Comparison of ENCODE assay signal across 1 cellular context in the genomic region with DNA sequence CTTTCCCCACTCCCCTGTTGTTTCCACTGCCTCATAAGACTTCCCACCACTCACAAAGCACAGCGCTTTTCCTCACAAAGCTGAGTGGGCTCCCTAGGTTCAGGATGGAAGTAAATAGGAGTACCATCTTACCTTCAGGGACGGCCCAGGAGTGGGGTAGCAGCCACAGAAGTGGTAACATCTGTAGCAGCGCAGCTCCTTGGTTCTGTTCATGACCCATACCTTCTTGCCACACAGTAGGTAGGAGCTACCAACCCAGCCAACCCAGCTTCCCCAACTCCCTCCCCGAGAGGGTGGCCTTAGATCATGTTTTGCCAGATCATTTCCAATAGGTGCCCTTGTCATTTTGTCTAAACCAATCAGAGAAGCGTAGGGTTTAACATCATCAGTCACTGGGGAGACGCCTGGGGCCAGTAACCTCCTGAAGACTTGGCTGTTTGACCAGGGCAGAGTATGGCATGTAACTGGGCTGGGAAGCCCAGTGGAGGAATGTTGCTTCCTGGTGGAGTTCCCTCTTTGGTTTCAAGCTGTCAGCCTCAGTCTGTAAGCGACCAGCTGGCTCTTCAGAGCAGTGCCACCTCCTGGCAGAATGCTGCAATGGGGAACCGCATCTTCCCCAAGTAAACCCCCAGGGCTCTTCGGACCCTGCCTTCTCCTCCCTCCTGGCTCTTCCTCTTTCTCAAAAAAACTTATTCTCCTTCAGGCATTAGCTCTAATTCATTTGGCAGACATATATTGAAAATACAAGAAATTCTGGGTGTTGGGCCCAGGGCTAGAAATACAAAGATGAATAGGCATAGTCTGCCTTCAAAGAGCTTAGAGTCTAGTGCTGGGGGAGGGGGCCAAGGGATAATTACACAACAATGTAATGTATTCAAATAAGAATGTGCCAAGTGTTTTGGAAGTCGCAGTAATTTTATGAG.
TF ChIP-seq lines count a peak whose summit lies in the region.

A gene (minus strand): TSS at position 281 of the 923 bp plus-strand sequence. CDS start 61 bp downstream, at position 220.

TF ChIP-seq in GM12878, 131 proteins besides CTCF, POLR2A, EP300 and RAD21 (continued from another document and continues in another):
- TF ChIP-seq, protein P1, sequence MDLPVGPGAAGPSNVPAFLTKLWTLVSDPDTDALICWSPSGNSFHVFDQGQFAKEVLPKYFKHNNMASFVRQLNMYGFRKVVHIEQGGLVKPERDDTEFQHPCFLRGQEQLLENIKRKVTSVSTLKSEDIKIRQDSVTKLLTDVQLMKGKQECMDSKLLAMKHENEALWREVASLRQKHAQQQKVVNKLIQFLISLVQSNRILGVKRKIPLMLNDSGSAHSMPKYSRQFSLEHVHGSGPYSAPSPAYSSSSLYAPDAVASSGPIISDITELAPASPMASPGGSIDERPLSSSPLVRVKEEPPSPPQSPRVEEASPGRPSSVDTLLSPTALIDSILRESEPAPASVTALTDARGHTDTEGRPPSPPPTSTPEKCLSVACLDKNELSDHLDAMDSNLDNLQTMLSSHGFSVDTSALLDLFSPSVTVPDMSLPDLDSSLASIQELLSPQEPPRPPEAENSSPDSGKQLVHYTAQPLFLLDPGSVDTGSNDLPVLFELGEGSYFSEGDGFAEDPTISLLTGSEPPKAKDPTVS (IDR thresholded peaks at IDR 0.05; ENCODE audit: low read depth, low read length): no peak
- TF ChIP-seq, protein P2, sequence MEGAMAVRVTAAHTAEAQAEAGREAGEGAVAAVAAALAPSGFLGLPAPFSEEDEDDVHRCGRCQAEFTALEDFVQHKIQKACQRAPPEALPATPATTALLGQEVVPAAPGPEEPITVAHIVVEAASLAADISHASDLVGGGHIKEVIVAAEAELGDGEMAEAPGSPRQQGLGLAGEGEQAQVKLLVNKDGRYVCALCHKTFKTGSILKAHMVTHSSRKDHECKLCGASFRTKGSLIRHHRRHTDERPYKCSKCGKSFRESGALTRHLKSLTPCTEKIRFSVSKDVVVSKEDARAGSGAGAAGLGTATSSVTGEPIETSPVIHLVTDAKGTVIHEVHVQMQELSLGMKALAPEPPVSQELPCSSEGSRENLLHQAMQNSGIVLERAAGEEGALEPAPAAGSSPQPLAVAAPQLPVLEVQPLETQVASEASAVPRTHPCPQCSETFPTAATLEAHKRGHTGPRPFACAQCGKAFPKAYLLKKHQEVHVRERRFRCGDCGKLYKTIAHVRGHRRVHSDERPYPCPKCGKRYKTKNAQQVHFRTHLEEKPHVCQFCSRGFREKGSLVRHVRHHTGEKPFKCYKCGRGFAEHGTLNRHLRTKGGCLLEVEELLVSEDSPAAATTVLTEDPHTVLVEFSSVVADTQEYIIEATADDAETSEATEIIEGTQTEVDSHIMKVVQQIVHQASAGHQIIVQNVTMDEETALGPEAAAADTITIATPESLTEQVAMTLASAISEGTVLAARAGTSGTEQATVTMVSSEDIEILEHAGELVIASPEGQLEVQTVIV (IDR thresholded peaks at IDR 0.05; ENCODE audit: borderline replicate concordance, partially characterized antibody): no peak
- no peak for TF ChIP-seq SIX5 (IDR thresholded peaks at IDR 0.05; ENCODE audit: low read depth, low read length, severe bottlenecking)
- peak; percentile 99 for TF ChIP-seq POLR2AphosphoS5 (IDR thresholded peaks at IDR 0.05; ENCODE audit: low read length)
- no peak for TF ChIP-seq MEF2A (IDR thresholded peaks at IDR 0.05; ENCODE audit: insufficient read depth, low read depth, low read length)
- no peak for TF ChIP-seq KAT2A (conservative IDR thresholded peaks at IDR 0.05; ENCODE audit: control insufficient read depth, low read depth, low read length)
- TF ChIP-seq, protein P3, sequence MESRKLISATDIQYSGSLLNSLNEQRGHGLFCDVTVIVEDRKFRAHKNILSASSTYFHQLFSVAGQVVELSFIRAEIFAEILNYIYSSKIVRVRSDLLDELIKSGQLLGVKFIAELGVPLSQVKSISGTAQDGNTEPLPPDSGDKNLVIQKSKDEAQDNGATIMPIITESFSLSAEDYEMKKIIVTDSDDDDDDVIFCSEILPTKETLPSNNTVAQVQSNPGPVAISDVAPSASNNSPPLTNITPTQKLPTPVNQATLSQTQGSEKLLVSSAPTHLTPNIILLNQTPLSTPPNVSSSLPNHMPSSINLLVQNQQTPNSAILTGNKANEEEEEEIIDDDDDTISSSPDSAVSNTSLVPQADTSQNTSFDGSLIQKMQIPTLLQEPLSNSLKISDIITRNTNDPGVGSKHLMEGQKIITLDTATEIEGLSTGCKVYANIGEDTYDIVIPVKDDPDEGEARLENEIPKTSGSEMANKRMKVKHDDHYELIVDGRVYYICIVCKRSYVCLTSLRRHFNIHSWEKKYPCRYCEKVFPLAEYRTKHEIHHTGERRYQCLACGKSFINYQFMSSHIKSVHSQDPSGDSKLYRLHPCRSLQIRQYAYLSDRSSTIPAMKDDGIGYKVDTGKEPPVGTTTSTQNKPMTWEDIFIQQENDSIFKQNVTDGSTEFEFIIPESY (IDR thresholded peaks at IDR 0.05): no peak
- TF ChIP-seq EGR1 (IDR thresholded peaks at IDR 0.05; ENCODE audit: borderline replicate concordance in 1 of 2, low read depth in 2 of 2, low read length in 2 of 2): no peak
- TF ChIP-seq, protein P4, sequence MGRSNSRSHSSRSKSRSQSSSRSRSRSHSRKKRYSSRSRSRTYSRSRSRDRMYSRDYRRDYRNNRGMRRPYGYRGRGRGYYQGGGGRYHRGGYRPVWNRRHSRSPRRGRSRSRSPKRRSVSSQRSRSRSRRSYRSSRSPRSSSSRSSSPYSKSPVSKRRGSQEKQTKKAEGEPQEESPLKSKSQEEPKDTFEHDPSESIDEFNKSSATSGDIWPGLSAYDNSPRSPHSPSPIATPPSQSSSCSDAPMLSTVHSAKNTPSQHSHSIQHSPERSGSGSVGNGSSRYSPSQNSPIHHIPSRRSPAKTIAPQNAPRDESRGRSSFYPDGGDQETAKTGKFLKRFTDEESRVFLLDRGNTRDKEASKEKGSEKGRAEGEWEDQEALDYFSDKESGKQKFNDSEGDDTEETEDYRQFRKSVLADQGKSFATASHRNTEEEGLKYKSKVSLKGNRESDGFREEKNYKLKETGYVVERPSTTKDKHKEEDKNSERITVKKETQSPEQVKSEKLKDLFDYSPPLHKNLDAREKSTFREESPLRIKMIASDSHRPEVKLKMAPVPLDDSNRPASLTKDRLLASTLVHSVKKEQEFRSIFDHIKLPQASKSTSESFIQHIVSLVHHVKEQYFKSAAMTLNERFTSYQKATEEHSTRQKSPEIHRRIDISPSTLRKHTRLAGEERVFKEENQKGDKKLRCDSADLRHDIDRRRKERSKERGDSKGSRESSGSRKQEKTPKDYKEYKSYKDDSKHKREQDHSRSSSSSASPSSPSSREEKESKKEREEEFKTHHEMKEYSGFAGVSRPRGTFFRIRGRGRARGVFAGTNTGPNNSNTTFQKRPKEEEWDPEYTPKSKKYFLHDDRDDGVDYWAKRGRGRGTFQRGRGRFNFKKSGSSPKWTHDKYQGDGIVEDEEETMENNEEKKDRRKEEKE (IDR thresholded peaks at IDR 0.05): no peak
- no peak for TF ChIP-seq KDM1A (IDR thresholded peaks at IDR 0.05; ENCODE audit: borderline replicate concordance)
- no peak; the same call in 1 of the 2 replicates for TF ChIP-seq SMARCA5 (IDR thresholded peaks at IDR 0.05)
- TF ChIP-seq, protein P5, sequence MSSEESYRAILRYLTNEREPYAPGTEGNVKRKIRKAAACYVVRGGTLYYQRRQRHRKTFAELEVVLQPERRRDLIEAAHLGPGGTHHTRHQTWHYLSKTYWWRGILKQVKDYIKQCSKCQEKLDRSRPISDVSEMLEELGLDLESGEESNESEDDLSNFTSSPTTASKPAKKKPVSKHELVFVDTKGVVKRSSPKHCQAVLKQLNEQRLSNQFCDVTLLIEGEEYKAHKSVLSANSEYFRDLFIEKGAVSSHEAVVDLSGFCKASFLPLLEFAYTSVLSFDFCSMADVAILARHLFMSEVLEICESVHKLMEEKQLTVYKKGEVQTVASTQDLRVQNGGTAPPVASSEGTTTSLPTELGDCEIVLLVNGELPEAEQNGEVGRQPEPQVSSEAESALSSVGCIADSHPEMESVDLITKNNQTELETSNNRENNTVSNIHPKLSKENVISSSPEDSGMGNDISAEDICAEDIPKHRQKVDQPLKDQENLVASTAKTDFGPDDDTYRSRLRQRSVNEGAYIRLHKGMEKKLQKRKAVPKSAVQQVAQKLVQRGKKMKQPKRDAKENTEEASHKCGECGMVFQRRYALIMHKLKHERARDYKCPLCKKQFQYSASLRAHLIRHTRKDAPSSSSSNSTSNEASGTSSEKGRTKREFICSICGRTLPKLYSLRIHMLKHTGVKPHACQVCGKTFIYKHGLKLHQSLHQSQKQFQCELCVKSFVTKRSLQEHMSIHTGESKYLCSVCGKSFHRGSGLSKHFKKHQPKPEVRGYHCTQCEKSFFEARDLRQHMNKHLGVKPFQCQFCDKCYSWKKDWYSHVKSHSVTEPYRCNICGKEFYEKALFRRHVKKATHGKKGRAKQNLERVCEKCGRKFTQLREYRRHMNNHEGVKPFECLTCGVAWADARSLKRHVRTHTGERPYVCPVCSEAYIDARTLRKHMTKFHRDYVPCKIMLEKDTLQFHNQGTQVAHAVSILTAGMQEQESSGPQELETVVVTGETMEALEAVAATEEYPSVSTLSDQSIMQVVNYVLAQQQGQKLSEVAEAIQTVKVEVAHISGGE (CRISPR knock-in tag; IDR thresholded peaks at IDR 0.05): no peak
- TF ChIP-seq, protein P6, sequence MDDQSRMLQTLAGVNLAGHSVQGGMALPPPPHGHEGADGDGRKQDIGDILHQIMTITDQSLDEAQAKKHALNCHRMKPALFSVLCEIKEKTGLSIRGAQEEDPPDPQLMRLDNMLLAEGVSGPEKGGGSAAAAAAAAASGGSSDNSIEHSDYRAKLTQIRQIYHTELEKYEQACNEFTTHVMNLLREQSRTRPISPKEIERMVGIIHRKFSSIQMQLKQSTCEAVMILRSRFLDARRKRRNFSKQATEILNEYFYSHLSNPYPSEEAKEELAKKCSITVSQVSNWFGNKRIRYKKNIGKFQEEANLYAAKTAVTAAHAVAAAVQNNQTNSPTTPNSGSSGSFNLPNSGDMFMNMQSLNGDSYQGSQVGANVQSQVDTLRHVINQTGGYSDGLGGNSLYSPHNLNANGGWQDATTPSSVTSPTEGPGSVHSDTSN (IDR thresholded peaks at IDR 0.05; ENCODE audit: insufficient replicate concordance, low read depth, low read length): peak; percentile 69
- TF ChIP-seq MTA3 (IDR thresholded peaks at IDR 0.05; ENCODE audit: borderline replicate concordance, low read length): peak; percentile 70; the same call in 1 of the 2 replicates
- TF ChIP-seq, protein P7, sequence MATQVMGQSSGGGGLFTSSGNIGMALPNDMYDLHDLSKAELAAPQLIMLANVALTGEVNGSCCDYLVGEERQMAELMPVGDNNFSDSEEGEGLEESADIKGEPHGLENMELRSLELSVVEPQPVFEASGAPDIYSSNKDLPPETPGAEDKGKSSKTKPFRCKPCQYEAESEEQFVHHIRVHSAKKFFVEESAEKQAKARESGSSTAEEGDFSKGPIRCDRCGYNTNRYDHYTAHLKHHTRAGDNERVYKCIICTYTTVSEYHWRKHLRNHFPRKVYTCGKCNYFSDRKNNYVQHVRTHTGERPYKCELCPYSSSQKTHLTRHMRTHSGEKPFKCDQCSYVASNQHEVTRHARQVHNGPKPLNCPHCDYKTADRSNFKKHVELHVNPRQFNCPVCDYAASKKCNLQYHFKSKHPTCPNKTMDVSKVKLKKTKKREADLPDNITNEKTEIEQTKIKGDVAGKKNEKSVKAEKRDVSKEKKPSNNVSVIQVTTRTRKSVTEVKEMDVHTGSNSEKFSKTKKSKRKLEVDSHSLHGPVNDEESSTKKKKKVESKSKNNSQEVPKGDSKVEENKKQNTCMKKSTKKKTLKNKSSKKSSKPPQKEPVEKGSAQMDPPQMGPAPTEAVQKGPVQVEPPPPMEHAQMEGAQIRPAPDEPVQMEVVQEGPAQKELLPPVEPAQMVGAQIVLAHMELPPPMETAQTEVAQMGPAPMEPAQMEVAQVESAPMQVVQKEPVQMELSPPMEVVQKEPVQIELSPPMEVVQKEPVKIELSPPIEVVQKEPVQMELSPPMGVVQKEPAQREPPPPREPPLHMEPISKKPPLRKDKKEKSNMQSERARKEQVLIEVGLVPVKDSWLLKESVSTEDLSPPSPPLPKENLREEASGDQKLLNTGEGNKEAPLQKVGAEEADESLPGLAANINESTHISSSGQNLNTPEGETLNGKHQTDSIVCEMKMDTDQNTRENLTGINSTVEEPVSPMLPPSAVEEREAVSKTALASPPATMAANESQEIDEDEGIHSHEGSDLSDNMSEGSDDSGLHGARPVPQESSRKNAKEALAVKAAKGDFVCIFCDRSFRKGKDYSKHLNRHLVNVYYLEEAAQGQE (IDR thresholded peaks at IDR 0.05; ENCODE audit: low read depth, low read length): no peak
- TF ChIP-seq KLF5 (IDR thresholded peaks at IDR 0.05; ENCODE audit: partially characterized antibody): no peak
- TF ChIP-seq POLR2AphosphoS2 (IDR thresholded peaks at IDR 0.05; ENCODE audit: low read depth, low read length): peak; percentile 72
- TF ChIP-seq, protein P8, sequence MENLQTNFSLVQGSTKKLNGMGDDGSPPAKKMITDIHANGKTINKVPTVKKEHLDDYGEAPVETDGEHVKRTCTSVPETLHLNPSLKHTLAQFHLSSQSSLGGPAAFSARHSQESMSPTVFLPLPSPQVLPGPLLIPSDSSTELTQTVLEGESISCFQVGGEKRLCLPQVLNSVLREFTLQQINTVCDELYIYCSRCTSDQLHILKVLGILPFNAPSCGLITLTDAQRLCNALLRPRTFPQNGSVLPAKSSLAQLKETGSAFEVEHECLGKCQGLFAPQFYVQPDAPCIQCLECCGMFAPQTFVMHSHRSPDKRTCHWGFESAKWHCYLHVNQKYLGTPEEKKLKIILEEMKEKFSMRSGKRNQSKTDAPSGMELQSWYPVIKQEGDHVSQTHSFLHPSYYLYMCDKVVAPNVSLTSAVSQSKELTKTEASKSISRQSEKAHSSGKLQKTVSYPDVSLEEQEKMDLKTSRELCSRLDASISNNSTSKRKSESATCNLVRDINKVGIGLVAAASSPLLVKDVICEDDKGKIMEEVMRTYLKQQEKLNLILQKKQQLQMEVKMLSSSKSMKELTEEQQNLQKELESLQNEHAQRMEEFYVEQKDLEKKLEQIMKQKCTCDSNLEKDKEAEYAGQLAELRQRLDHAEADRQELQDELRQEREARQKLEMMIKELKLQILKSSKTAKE (IDR thresholded peaks at IDR 0.05; ENCODE audit: low read depth, poor library complexity, severe bottlenecking): peak; percentile 50
- TF ChIP-seq JUND (IDR thresholded peaks at IDR 0.05; ENCODE audit: low read depth, low read length): no peak
- TF ChIP-seq SUZ12 (IDR thresholded peaks at IDR 0.05; ENCODE audit: unreplicated experiment): no peak
- TF ChIP-seq TCF3 (IDR thresholded peaks at IDR 0.05; ENCODE audit: borderline replicate concordance, insufficient read depth, low read depth, low read length): peak; percentile 72; the same call in 1 of the 2 replicates
- TF ChIP-seq TAF1 (IDR thresholded peaks at IDR 0.05; ENCODE audit: borderline replicate concordance, low read depth, low read length): peak; percentile 88
- TF ChIP-seq FOXK2 (IDR thresholded peaks at IDR 0.05): no peak
- TF ChIP-seq, protein P9, sequence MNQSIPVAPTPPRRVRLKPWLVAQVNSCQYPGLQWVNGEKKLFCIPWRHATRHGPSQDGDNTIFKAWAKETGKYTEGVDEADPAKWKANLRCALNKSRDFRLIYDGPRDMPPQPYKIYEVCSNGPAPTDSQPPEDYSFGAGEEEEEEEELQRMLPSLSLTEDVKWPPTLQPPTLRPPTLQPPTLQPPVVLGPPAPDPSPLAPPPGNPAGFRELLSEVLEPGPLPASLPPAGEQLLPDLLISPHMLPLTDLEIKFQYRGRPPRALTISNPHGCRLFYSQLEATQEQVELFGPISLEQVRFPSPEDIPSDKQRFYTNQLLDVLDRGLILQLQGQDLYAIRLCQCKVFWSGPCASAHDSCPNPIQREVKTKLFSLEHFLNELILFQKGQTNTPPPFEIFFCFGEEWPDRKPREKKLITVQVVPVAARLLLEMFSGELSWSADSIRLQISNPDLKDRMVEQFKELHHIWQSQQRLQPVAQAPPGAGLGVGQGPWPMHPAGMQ (IDR thresholded peaks at IDR 0.05; ENCODE audit: borderline replicate concordance): no peak
- TF ChIP-seq NR2C1 (IDR thresholded peaks at IDR 0.05): no peak
- peak; percentile 58; the same call in 1 of the 2 replicates for TF ChIP-seq ZBED1 (IDR thresholded peaks at IDR 0.05; ENCODE audit: borderline replicate concordance)
